9 cellular contexts compared by ENCODE assay signal in genomic region chr6:7910298-7910653, GRCh38.
DNase-seq lines count a peak whose midpoint lies in the region; ATAC-seq, FAIRE-seq and TF ChIP-seq lines count a peak whose summit lies in the region.
"Had no signal": no experiment of that assay in that cellular context is flagged by ENCODE, and none has a peak within 500 bp of the region (broad histone marks: within the 10 kb centered on the region; RNA-seq: fewer than 3 reads in every experiment).

No MANE protein-coding gene starts in this region.

- H3K9me3 ChIP-seq in HUES48 (ENCODE audit: control insufficient read depth, insufficient read depth, low read length) (no peaks in the 10 kb centered on the region), parathyroid adenoma (ENCODE audit: control insufficient read depth, low read length) (no peaks in the 10 kb centered on the region)

- H3K27me3 ChIP-seq in ACC112 (ENCODE audit: insufficient read depth, low read length) (no peaks in the 10 kb centered on the region), HUES48 (ENCODE audit: control insufficient read depth, insufficient read depth, low read length) (peaks cover 16% of the 10 kb centered on the region), parathyroid adenoma (ENCODE audit: control insufficient read depth, insufficient read depth, low read length) (no peaks in the 10 kb centered on the region)

- H2AFZ ChIP-seq in ACC112 (ENCODE audit: low read length, unreplicated experiment): peak overlapping the region; percentile 65
- no peak overlapping the region for H2AFZ ChIP-seq in parathyroid adenoma

- peak overlapping the region; percentile 89 for H3K4me2 ChIP-seq in parathyroid adenoma (ENCODE audit: low read length)

- ATAC-seq in GM19372 (IDR thresholded peaks at IDR 0.05; ENCODE audit: low read depth, unreplicated experiment): peak; percentile 18

- peaks cover 45% of the 10 kb centered on the region for H3K79me2 ChIP-seq in ACC112 (ENCODE audit: control insufficient read depth, insufficient read depth, low read length, unreplicated experiment)
- H3K79me2 ChIP-seq in parathyroid adenoma: peaks cover 6% of the 10 kb centered on the region

- H3K36me3 ChIP-seq in ACC112 (ENCODE audit: insufficient read depth, low read length) (no peaks in the 10 kb centered on the region), HUES48 (ENCODE audit: control insufficient read depth, insufficient read depth, low read length) (no peaks in the 10 kb centered on the region; the same call in 1 of the 2 replicates), parathyroid adenoma (ENCODE audit: control insufficient read depth, insufficient read depth, low read length) (no peaks in the 10 kb centered on the region)

- H3K27ac ChIP-seq in ACC112 (ENCODE audit: low read depth, low read length) (peak overlapping the region; percentile 34; the same call in 1 of the 2 replicates), HUES48 (ENCODE audit: low read depth, low read length) (peak overlapping the region; percentile 20), epithelial cell of prostate (peak overlapping the region; percentile 53), parathyroid adenoma (no peak overlapping the region)

- H3K9ac ChIP-seq in HUES48 (ENCODE audit: low read depth, low read length) (peak overlapping the region; percentile 71; the same call in 1 of the 2 replicates), parathyroid adenoma (no peak overlapping the region)

- DNase-seq in epithelial cell of prostate (ENCODE audit: low read depth, low spot score) (no peak), DMS 273 treated with DMSO at 0.1 percent for 48 hours (lab: John Stamatoyannopoulos, UW) (no peak), HTR-8/SVneo (ENCODE audit: insufficient read length, low spot score) (no peak), DMS153 treated with DMSO at 0.1 percent for 48 hours (lab: John Stamatoyannopoulos, UW; ENCODE audit: unreplicated experiment) (no peak)

- H3K4me1 ChIP-seq in ACC112 (ENCODE audit: control insufficient read depth, insufficient read depth, low read length, unreplicated experiment) (peaks cover 20% of the 10 kb centered on the region), HUES48 (ENCODE audit: control insufficient read depth, insufficient read depth, low read length) (peaks cover 14% of the 10 kb centered on the region), parathyroid adenoma (peaks cover 13% of the 10 kb centered on the region)

- FAIRE-seq in HTR-8/SVneo (lab: Jason Lieb, UNC): no peak
- FAIRE-seq: colon had no signal

- H3K4me3 ChIP-seq in ACC112 (ENCODE audit: low read depth, low read length) (peak overlapping the region; percentile 89), HUES48 (ENCODE audit: low read depth, low read length) (peak overlapping the region; percentile 86), parathyroid adenoma (ENCODE audit: low read depth, low read length) (peak overlapping the region; percentile 38)

- TF ChIP-seq CTCF in parathyroid adenoma (IDR thresholded peaks at IDR 0.05): no peak

Comparison
In these comparisons a context has a peak if more than half of its experiments do, and no peak if none do; other contexts are left out.
1. H3K4me3 ChIP-seq: peak in every context shown above with its lines; median percentile 89 in ACC112; 86 in HUES48; 38 in parathyroid adenoma.